8 cellular contexts compared by ENCODE assay signal in the genomic region with DNA sequence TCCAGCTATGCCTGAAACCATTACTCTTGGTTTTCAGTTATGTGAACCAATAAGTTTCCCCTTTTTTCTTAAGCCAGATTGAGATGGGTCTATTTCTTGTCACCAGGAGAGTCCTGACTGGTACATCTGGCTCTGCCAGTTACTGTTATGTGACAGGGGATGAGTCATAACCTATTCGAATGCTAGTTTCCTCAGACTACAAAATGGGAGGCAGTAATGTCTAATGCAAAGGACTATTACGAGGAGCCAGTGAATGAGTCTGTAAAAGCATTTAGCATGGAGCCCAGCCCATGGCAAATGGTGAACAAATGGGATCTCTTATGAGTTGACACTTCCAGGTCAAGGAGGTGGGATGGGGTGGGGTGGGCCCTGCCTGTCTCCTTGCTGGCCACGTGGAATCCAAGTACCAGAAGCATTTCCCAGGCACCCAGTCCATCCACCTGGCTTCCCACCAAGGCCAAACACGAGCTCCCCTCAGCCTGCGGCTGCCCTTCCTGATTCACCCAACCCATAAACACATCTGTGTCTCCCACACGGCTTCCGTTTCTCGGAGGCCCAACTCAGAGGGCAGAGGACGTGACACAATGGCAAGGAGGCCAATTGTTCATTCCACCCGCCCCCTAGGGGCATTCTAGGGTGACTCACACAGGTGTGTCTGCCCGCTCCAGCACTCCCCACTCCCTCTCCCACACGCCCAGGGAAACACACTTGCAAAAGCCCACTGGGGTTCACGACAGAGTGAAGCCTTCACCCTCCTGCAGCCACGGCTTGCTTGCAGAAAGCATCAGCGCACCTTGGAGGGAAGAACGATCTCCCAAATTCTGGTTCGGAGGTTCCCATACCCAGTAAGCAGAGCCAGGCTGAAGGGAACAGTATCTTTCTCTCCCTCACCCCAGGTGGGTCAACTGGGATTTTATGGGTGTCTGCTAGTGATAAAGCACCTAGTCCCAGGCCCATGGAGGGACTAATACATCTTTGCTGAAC.
DNase-seq lines count a peak whose midpoint lies in the region; ATAC-seq and FAIRE-seq lines count a peak whose summit lies in the region.

No MANE protein-coding gene starts in this region.

- peaks cover 2% of the 10 kb centered on the region for H3K27me3 Mint-ChIP-seq in activated naive CD8-positive, alpha-beta T cell treated with anti-CD3 and anti-CD28 coated beads, Interleukin-2, amount 10 ng/mL, durations not matched to agents 7 days and 5 days

- no peak overlapping the region for H3K27ac Mint-ChIP-seq in activated naive CD8-positive, alpha-beta T cell treated with anti-CD3 and anti-CD28 coated beads, Interleukin-2, amount 10 ng/mL, durations not matched to agents 7 days and 5 days

- peak; percentile 26 for FAIRE-seq in GM18507 (lab: Jason Lieb, UNC)

- POLR2A ChIA-PET in activated naive CD8-positive, alpha-beta T cell treated with anti-CD3 and anti-CD28 coated beads, Interleukin-2, amount 10 ng/mL, durations not matched to agents 7 days and 5 days (lab: Charles Lee) = no interaction called here

- DNase-seq in GM18507 (ENCODE audit: extremely low spot score, insufficient read length, low read depth) (no peak), SIG-M5 (lab: John Stamatoyannopoulos, UW) (peak; percentile 6), GM19238 (ENCODE audit: insufficient read length, low spot score) (no peak)
- no peak for DNase-seq in activated naive CD8-positive, alpha-beta T cell treated with anti-CD3 and anti-CD28 coated beads, Interleukin-2, amount 10 ng/mL, durations not matched to agents 7 days and 5 days
- peak; percentile 75 for DNase-seq in stimulated activated CD4-positive, alpha-beta T cell treated with anti-CD3 and anti-CD28 coated beads, Interleukin-15, amount 100 ng/mL, for 24 hours

- H3K4me3 Mint-ChIP-seq in activated naive CD8-positive, alpha-beta T cell treated with anti-CD3 and anti-CD28 coated beads, Interleukin-2, amount 10 ng/mL, durations not matched to agents 7 days and 5 days = peak overlapping the region; percentile 9

- ATAC-seq in activated naive CD8-positive, alpha-beta T cell treated with anti-CD3 and anti-CD28 coated beads, Interleukin-2, amount 10 ng/mL, durations not matched to agents 7 days and 5 days (ENCODE audit: low read depth) = peak; percentile 74
- ATAC-seq in GM18867 (IDR thresholded peaks at IDR 0.05; ENCODE audit: unreplicated experiment) (no peak), GM19324 (IDR thresholded peaks at IDR 0.05; ENCODE audit: low FRiP score, unreplicated experiment) (no peak), HG03108 (IDR thresholded peaks at IDR 0.05; ENCODE audit: unreplicated experiment) (no peak)

- peaks cover 11% of the 10 kb centered on the region for H3K4me1 Mint-ChIP-seq in activated naive CD8-positive, alpha-beta T cell treated with anti-CD3 and anti-CD28 coated beads, Interleukin-2, amount 10 ng/mL, durations not matched to agents 7 days and 5 days

- H3K36me3 Mint-ChIP-seq in activated naive CD8-positive, alpha-beta T cell treated with anti-CD3 and anti-CD28 coated beads, Interleukin-2, amount 10 ng/mL, durations not matched to agents 7 days and 5 days = no peaks in the 10 kb centered on the region

- no peaks in the 10 kb centered on the region for H3K9me3 Mint-ChIP-seq in activated naive CD8-positive, alpha-beta T cell treated with anti-CD3 and anti-CD28 coated beads, Interleukin-2, amount 10 ng/mL, durations not matched to agents 7 days and 5 days

Comparison
In these comparisons a context has a peak if more than half of its experiments do, and no peak if none do; other contexts are left out.
1. DNase-seq: peak in SIG-M5 (single experiment) and stimulated activated CD4-positive, alpha-beta T cell treated with anti-CD3 and anti-CD28 coated beads, Interleukin-15, amount 100 ng/mL, for 24 hours (single experiment); none in GM18507 (single experiment), activated naive CD8-positive, alpha-beta T cell treated with anti-CD3 and anti-CD28 coated beads, Interleukin-2, amount 10 ng/mL, durations not matched to agents 7 days and 5 days (single experiment) and GM19238 (single experiment).